21 cellular contexts compared by ENCODE assay signal in the genomic region with DNA sequence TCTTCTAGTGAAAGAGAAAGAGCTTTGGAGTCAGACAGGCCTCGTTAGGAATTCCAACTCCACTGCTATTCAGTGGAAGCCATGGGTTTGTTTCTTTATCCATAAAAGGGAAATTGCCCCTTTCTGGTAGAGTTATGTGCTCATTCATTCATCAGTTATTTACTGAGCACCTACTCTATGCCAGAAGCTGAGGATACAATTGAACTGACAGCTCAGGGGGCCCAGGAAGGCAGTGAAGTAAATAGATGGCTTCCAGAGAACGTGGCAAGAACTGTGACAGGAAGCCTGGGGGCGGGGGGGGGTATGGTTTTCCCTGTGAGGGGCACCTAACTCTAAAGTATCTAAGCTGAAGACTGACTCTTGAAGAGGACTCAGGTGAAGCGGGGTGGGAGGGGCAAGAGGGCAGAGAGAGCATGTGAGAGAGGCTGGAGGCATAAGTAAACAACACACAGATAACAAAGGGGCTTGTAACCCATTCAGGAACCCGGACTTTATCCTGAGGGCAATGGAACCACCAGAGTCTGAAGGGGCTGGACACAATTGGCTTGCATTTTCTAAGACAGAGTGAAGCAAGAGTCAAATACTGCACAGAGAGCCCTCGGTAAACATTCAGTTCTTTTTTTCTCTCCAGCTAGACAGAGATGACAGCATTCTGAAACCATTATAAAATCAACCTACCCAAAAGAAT.
"Had no signal": no experiment of that assay in that cellular context is flagged by ENCODE, and none has a peak within 500 bp of the region (broad histone marks: within the 10 kb centered on the region; RNA-seq: fewer than 3 reads in every experiment).

No MANE protein-coding gene starts in this region.

- ATAC-seq: mucosa of descending colon had no signal

- H3K4me3 Mint-ChIP-seq: activated naive CD8-positive, alpha-beta T cell; activated T-helper 1 cell treated with anti-CD3 and anti-CD28 coated beads, Interleukin-12 subunit alpha, Interleukin-12 subunit beta, Interleukin-2, Interleukin-4 antibody, amounts not matched to agents 30 ng/mL and 10 ng/mL and 1 ng/mL, durations not matched to agents 14 hours and 24 hours and 36 hours; naive B cell; neural progenitor cell; stimulated activated naive CD8-positive, alpha-beta T cell treated with anti-CD3 and anti-CD28 coated beads, Interleukin-15, Interleukin-2, amounts not matched to agents 100 ng/mL and 50 ng/mL, for 24 hours had no signal

- H3K4me1 ChIP-seq: neural progenitor cell, suprapubic skin, transverse colon had no signal

- H3K4me2 ChIP-seq: neural progenitor cell had no signal

- H2AFZ ChIP-seq: neural progenitor cell had no signal

- H3K4me3 ChIP-seq: left lung, mucosa of descending colon, neural progenitor cell, suprapubic skin, transverse colon had no signal

- H3K9me3 ChIP-seq: left lung, mucosa of descending colon, suprapubic skin, transverse colon had no signal

- H3K9ac ChIP-seq: neural progenitor cell had no signal

- H3K27me3 Mint-ChIP-seq: activated naive CD8-positive, alpha-beta T cell; naive B cell; progenitor cell of endocrine pancreas; stimulated activated naive CD8-positive, alpha-beta T cell treated with anti-CD3 and anti-CD28 coated beads, Interleukin-15, Interleukin-2, amounts not matched to agents 100 ng/mL and 50 ng/mL, for 24 hours had no signal

- H3K27me3 ChIP-seq: left lung, neural progenitor cell, suprapubic skin, transverse colon had no signal

- H3K9me3 Mint-ChIP-seq: activated T-helper 1 cell treated with anti-CD3 and anti-CD28 coated beads, Interleukin-12 subunit alpha, Interleukin-12 subunit beta, Interleukin-2, Interleukin-4 antibody, amounts not matched to agents 30 ng/mL and 10 ng/mL and 1 ng/mL, durations not matched to agents 14 hours and 24 hours and 36 hours; naive B cell; neural progenitor cell; stimulated activated naive CD8-positive, alpha-beta T cell treated with anti-CD3 and anti-CD28 coated beads, Interleukin-15, Interleukin-2, amounts not matched to agents 100 ng/mL and 50 ng/mL, for 24 hours had no signal

- DNase-seq: activated CD4-positive, CD25-positive, alpha-beta regulatory T cell treated with anti-CD3 and anti-CD28 coated beads, Interleukin-2, amount 50 U/mL, for 72 hours; activated gamma-delta T cell treated with Interleukin-2 at 50 U/mL for 16 hours; activated T-cell treated with anti-CD3 and anti-CD28 coated beads for 4 hours; amniotic stem cell; dermis blood vessel endothelial cell; effector memory CD4-positive, alpha-beta T cell; hippocampal formation; kidney; left lung; mucosa of descending colon; naive B cell; stimulated activated CD4-positive, alpha-beta T cell treated with anti-CD3 and anti-CD28 coated beads, Interleukin-15, amount 100 ng/mL, for 24 hours; stimulated activated CD4-positive, alpha-beta T cell treated with anti-CD3 and anti-CD28 coated beads, Interleukin-2, amount 100 ng/mL, for 48 hours; T-helper 1 cell; transverse colon had no signal

- H3K4me1 Mint-ChIP-seq: neural progenitor cell had no signal

- H3K27ac ChIP-seq: left lung, neural progenitor cell, suprapubic skin, transverse colon had no signal

- H3K27ac Mint-ChIP-seq: activated naive CD8-positive, alpha-beta T cell; activated T-helper 1 cell treated with anti-CD3 and anti-CD28 coated beads, Interleukin-12 subunit alpha, Interleukin-12 subunit beta, Interleukin-2, Interleukin-4 antibody, amounts not matched to agents 30 ng/mL and 10 ng/mL and 1 ng/mL, durations not matched to agents 14 hours and 24 hours and 36 hours; neural progenitor cell; stimulated activated naive CD8-positive, alpha-beta T cell treated with anti-CD3 and anti-CD28 coated beads, Interleukin-15, Interleukin-2, amounts not matched to agents 100 ng/mL and 50 ng/mL, for 24 hours had no signal

- FAIRE-seq: kidney had no signal
